Comparison of ENCODE assay signal across 16 cellular contexts in the genomic region with DNA sequence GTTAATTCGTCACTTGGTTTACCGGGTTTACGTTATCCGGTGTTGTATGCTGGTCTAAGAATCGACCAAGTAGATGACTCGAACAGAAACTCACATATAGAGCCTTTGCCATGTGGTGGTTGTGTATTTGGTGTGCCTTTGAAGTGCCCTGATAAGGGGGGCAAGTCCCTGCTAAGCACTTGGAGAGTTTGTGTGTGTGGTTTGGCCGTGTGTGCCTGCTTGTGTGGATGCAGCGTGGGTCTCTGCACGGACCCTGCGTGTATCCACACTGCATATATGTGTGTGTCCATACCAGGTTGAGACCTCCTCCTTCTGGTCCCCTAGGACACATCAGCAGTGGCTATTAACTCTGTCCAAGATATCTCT. TPM values are rescaled to one million over a fixed set of nuclear protein-coding genes. Genes with fewer than 3 reads are reported as not detected.
DNase-seq lines count a peak whose midpoint lies in the region; ATAC-seq and TF ChIP-seq lines count a peak whose summit lies in the region.
"Had no signal": no experiment of that assay in that cellular context is flagged by ENCODE, and none has a peak within 500 bp of the region (broad histone marks: within the 10 kb centered on the region; RNA-seq: fewer than 3 reads in every experiment).

No MANE protein-coding gene starts in this region.

- H4K8ac ChIP-seq in mesenchymal stem cell (ENCODE audit: low read length): no peak overlapping the region

- no peak overlapping the region for H2BK12ac ChIP-seq in mesenchymal stem cell (ENCODE audit: low read length in 2 of 2)

- intact Hi-C loops in right cardiac atrium (cut with DNase I): no loop called here

- ATAC-seq in right cardiac atrium: no peak
- ATAC-seq in HG03280 (IDR thresholded peaks at IDR 0.05; ENCODE audit: unreplicated experiment): no peak
- no peak for ATAC-seq in HG03139 (IDR thresholded peaks at IDR 0.05; ENCODE audit: unreplicated experiment)
- ATAC-seq: body of pancreas had no signal

- peak overlapping the region; percentile 49 for H3K9ac ChIP-seq in mesenchymal stem cell (ENCODE audit: low read length)

- no peak overlapping the region for H2BK5ac ChIP-seq in mesenchymal stem cell (ENCODE audit: low read depth, low read length, poor library complexity, severe bottlenecking)

- TF ChIP-seq CTCF in right atrium auricular region (IDR thresholded peaks at IDR 0.05): no peak

- H2BK15ac ChIP-seq in mesenchymal stem cell (ENCODE audit: low read depth, poor library complexity, severe bottlenecking): no peak overlapping the region

- no peak overlapping the region for H4K91ac ChIP-seq in mesenchymal stem cell (ENCODE audit: low read length)

- H3K27me3 ChIP-seq in right cardiac atrium (ENCODE audit: control insufficient read depth, insufficient read depth) (no peaks in the 10 kb centered on the region), right atrium auricular region (peaks cover 19 to 26% of the 10 kb centered on the region in 2 donors), mesenchymal stem cell (ENCODE audit: control insufficient read depth in 1 of 2, insufficient read depth in 1 of 2, low read length in 2 of 2) (peaks cover 65 to 71% of the 10 kb centered on the region in 2 experiments)

- H2AK5ac ChIP-seq in mesenchymal stem cell (ENCODE audit: low read length, severe bottlenecking): no peak overlapping the region

- H3K4me2 ChIP-seq in mesenchymal stem cell (ENCODE audit: low read length, poor library complexity, severe bottlenecking): no peak overlapping the region

- H3K36me3 ChIP-seq in right atrium auricular region (no peaks in the 10 kb centered on the region), mesenchymal stem cell (ENCODE audit: control insufficient read depth in 1 of 2, insufficient read depth in 2 of 2, low read depth in 1 of 2, low read length in 2 of 2) (no peaks in the 10 kb centered on the region)

- H2AFZ ChIP-seq in mesenchymal stem cell (ENCODE audit: low read depth, low read length): no peak overlapping the region

- peak overlapping the region; percentile 58 for H3K4me3 ChIP-seq in right cardiac atrium (ENCODE audit: low read length)
- no peak overlapping the region for H3K4me3 ChIP-seq in right atrium auricular region
- H3K4me3 ChIP-seq in mesenchymal stem cell (ENCODE audit: insufficient read depth in 1 of 2, low read depth in 1 of 2, low read length in 2 of 2): peak overlapping the region in 1 of 2 experiments; percentile 76

- H3K79me1 ChIP-seq in mesenchymal stem cell (replicated peaks; ENCODE audit: low read length, poor library complexity, severe bottlenecking): no peaks in the 10 kb centered on the region

- H3K4me1 ChIP-seq in right cardiac atrium (ENCODE audit: control insufficient read depth, insufficient read depth, low read length): peaks cover 2% of the 10 kb centered on the region
- peaks cover 0 to 25% of the 10 kb centered on the region in 2 donors for H3K4me1 ChIP-seq in right atrium auricular region
- H3K4me1 ChIP-seq in mesenchymal stem cell (ENCODE audit: control insufficient read depth, insufficient read depth, low read depth, low read length): peaks cover 21% of the 10 kb centered on the region

- no peak overlapping the region for H3K18ac ChIP-seq in mesenchymal stem cell (ENCODE audit: low read depth in 1 of 2, low read length in 2 of 2)

- no peak overlapping the region for H3K4ac ChIP-seq in mesenchymal stem cell (ENCODE audit: low read depth in 1 of 2, low read length in 2 of 2)

- DNase-seq in right cardiac atrium: no peak
- DNase-seq in right atrium auricular region (ENCODE audit: low spot score): no peak
- DNase-seq in mesenchymal stem cell: no peak
- no peak for DNase-seq in activated effector memory CD4-positive, alpha-beta T cell treated with anti-CD3 and anti-CD28 coated beads, Interleukin-2, amount 50 U/mL, for 16 hours
- no peak for DNase-seq in cortex of kidney (lab: John Stamatoyannopoulos, UW)
- DNase-seq: activated CD4-positive, CD25-positive, alpha-beta regulatory T cell treated with anti-CD3 and anti-CD28 coated beads, Interleukin-2, amount 50 U/mL, for 72 hours; body of pancreas; DMS153; MM.1S; occipital lobe; stimulated activated CD4-positive, alpha-beta T cell treated with anti-CD3 and anti-CD28 coated beads, Interleukin-12 subunit alpha, Interleukin-12 subunit beta, amount 100 ng/mL, for 4 hours; trophoblast cell had no signal

- H3K23ac ChIP-seq in mesenchymal stem cell (ENCODE audit: low read length in 2 of 2): peak overlapping the region; percentile 32 to 61

- no peak overlapping the region for H3K14ac ChIP-seq in mesenchymal stem cell (ENCODE audit: low read length in 2 of 2)

- H3K27ac ChIP-seq in right cardiac atrium (ENCODE audit: low read length) (no peak overlapping the region), right atrium auricular region (no peak overlapping the region), angular gyrus (ENCODE audit: low read depth, low read length) (peak overlapping the region; percentile 55), mesenchymal stem cell (ENCODE audit: low read length, poor library complexity, severe bottlenecking) (no peak overlapping the region)
- H3K27ac ChIP-seq: body of pancreas had no signal

- WGBS in right cardiac atrium: 38% methylated on average over 10 of the region's 10 CpGs
- 31% methylated on average over 8 of the region's 10 CpGs for WGBS in mesenchymal stem cell

- H2BK120ac ChIP-seq in mesenchymal stem cell (ENCODE audit: low read depth, low read length): no peak overlapping the region

- H3K9me3 ChIP-seq in right cardiac atrium (ENCODE audit: control insufficient read depth, low read length) (no peaks in the 10 kb centered on the region), right atrium auricular region (no peaks in the 10 kb centered on the region), mesenchymal stem cell (ENCODE audit: control insufficient read depth, low read length) (no peaks in the 10 kb centered on the region)
- H3K9me3 ChIP-seq: body of pancreas had no signal

RNA-seq across cellular contexts. Expression of a gene that starts 2.4 kb away (rescaled TPM):
- total RNA-seq in right cardiac atrium (1 to 10 TPM in 3 of 4 donors, under 1 TPM in 1; 0.85 to 1.4 (median 1.1) TPM), right atrium auricular region (1 to 10 TPM in 1 of 2 donors, under 1 TPM in 1; 0.22 to 3.9 TPM)
- 0.79 TPM for polyA plus RNA-seq in right cardiac atrium
- polyA plus RNA-seq in mesenchymal stem cell (2013, experiment 1 of 2): not detected
- polyA plus RNA-seq in mesenchymal stem cell (2013, experiment 2 of 2): not detected
- total RNA-seq: glomerular endothelial cell had no signal
